16 cellular contexts compared by ENCODE assay signal in genomic region chr5:25554077-25554476, GRCh38.
A peak's percentile ranks its signal among the peaks of the same experiment; 100 is the strongest.
DNase-seq lines count a peak whose midpoint lies in the region; ATAC-seq and TF ChIP-seq lines count a peak whose summit lies in the region.
"Had no signal": no experiment of that assay in that cellular context is flagged by ENCODE, and none has a peak within 500 bp of the region (broad histone marks: within the 10 kb centered on the region; RNA-seq: fewer than 3 reads in every experiment).

No MANE protein-coding gene starts in this region.

- H3K79me2 ChIP-seq in GM23338 (replicated peaks; ENCODE audit: insufficient read depth): no peaks in the 10 kb centered on the region

- H4K91ac ChIP-seq in neuronal stem cell (ENCODE audit: low read depth, low read length, poor library complexity): no peak overlapping the region

- no peak overlapping the region for H2BK5ac ChIP-seq in neuronal stem cell (ENCODE audit: low read length)

- H3K36me3 Mint-ChIP-seq in GM23338 (ENCODE audit: low read depth): no peaks in the 10 kb centered on the region
- H3K36me3 Mint-ChIP-seq in endodermal cell (ENCODE audit: low read depth): no peaks in the 10 kb centered on the region
- H3K36me3 Mint-ChIP-seq: CD8-positive, alpha-beta T cell had no signal

- no peak overlapping the region for H3K9ac ChIP-seq in endodermal cell (ENCODE audit: extremely low read depth, low read length, poor library complexity, severe bottlenecking)
- H3K9ac ChIP-seq in neuronal stem cell (ENCODE audit: low read depth, low read length, poor library complexity): no peak overlapping the region
- H3K9ac ChIP-seq: BLaER1 treated with 17β-estradiol and CSF1 and Interleukin-3, amounts not matched to agents 10 nM and 100 nM; GM23248 had no signal

- no peaks in the 10 kb centered on the region for H3K9me3 ChIP-seq in endodermal cell (ENCODE audit: control insufficient read depth, low read length)
- H3K9me3 ChIP-seq in neuronal stem cell (replicated peaks in 1 of 2; ENCODE audit: control insufficient read depth in 2 of 2, insufficient read depth in 1 of 2, low read depth in 1 of 2, low read length in 2 of 2): no peaks in the 10 kb centered on the region
- no peaks in the 10 kb centered on the region for H3K9me3 ChIP-seq in HAP-1
- H3K9me3 ChIP-seq: BLaER1 treated with 17β-estradiol and CSF1 and Interleukin-3, amounts not matched to agents 10 nM and 100 nM had no signal

- no peak overlapping the region for H2BK15ac ChIP-seq in neuronal stem cell (ENCODE audit: low read length)

- H3K27me3 Mint-ChIP-seq in GM23338 (ENCODE audit: insufficient read depth, low read depth, poor library complexity) (no peaks in the 10 kb centered on the region), endodermal cell (ENCODE audit: insufficient read depth) (no peaks in the 10 kb centered on the region)
- H3K27me3 Mint-ChIP-seq: B cell had no signal

- H3K23ac ChIP-seq in neuronal stem cell (ENCODE audit: low read depth, low read length, poor library complexity): no peak overlapping the region

- TF ChIP-seq CTCF in GM23338 (conservative IDR thresholded peaks at IDR 0.05; ENCODE audit: low read depth in 2 of 2) (no peak), endodermal cell (conservative IDR thresholded peaks at IDR 0.05) (no peak), brain microvascular endothelial cell (IDR thresholded peaks at IDR 0.05; ENCODE audit: low read depth, low read length, missing control alignments) (no peak)

- H2BK120ac ChIP-seq in neuronal stem cell (ENCODE audit: low read depth, low read length): no peak overlapping the region

- H4K8ac ChIP-seq in neuronal stem cell (ENCODE audit: low read depth, low read length): no peak overlapping the region

- H3K4ac ChIP-seq in neuronal stem cell (ENCODE audit: low read length): no peak overlapping the region

- DNase-seq in GM23338 (ENCODE audit: low spot score) (peak; percentile 39), NCI-H69 (lab: John Stamatoyannopoulos, UW) (peak; percentile 2), endodermal cell (peak; percentile 49), neuronal stem cell (ENCODE audit: low spot score) (no peak), HAP-1 (ENCODE audit: low spot score in 2 of 2) (no peak), brain microvascular endothelial cell (no peak)
- DNase-seq: 8988T; Calu3; CD8-positive, alpha-beta T cell; DMS79 treated with DMSO at 0.1 percent for 48 hours; GF-D8; GM23248; HCEC 1CT had no signal

- no peaks in the 10 kb centered on the region for H3K79me1 ChIP-seq in neuronal stem cell (ENCODE audit: low read depth, low read length)

- H3K27ac Mint-ChIP-seq in GM23338 (no peak overlapping the region), endodermal cell (no peak overlapping the region)
- H3K27ac Mint-ChIP-seq: B cell; CD8-positive, alpha-beta T cell had no signal

- no peak overlapping the region for H3K14ac ChIP-seq in neuronal stem cell (ENCODE audit: low read length)

- H2BK12ac ChIP-seq in neuronal stem cell (ENCODE audit: low read length): no peak overlapping the region

- no peaks in the 10 kb centered on the region for H3F3A ChIP-seq in GM23338 (replicated peaks; ENCODE audit: low read depth)

- H2AK5ac ChIP-seq in neuronal stem cell (ENCODE audit: low read depth, low read length): no peak overlapping the region

- in situ Hi-C loops in HAP-1 (cut with MboI; ENCODE audit: low sequenced_read_pairs): no loop called here
- in situ Hi-C loops in brain microvascular endothelial cell (cut with HindIII; ENCODE audit: low pct_ligation_motif_present, low sequenced_read_pairs): no loop called here

- no peaks in the 10 kb centered on the region for H3K9me3 Mint-ChIP-seq in GM23338
- no peaks in the 10 kb centered on the region for H3K9me3 Mint-ChIP-seq in endodermal cell

- no peaks in the 10 kb centered on the region for H4K20me1 ChIP-seq in GM23338 (replicated peaks; ENCODE audit: insufficient read depth)
- H4K20me1 ChIP-seq: BLaER1 treated with 17β-estradiol and CSF1 and Interleukin-3, amounts not matched to agents 10 nM and 100 nM had no signal

- H3K4me1 Mint-ChIP-seq in GM23338: peaks cover 7% of the 10 kb centered on the region; the same call in 2 of the 3 replicates
- H3K4me1 Mint-ChIP-seq in endodermal cell: no peaks in the 10 kb centered on the region
- H3K4me1 Mint-ChIP-seq: B cell had no signal

- whole genome bisulfite sequencing in endodermal cell (ENCODE audit: insufficient coverage in 1 of 2, insufficient read length in 1 of 2), 2 experiments: 77 to 83% methylated on average over 1 to 2 of the region's 2 CpGs
- no CpG with 5 or more reads among the region's 2 CpGs for WGBS in neuronal stem cell (ENCODE audit: extremely low coverage in 2 of 2, insufficient read length in 2 of 2, insufficient replicate concordance in 1 of 2), 2 donors

- no peak overlapping the region for H3K18ac ChIP-seq in neuronal stem cell (ENCODE audit: low read length)

- ATAC-seq in GM23338 (peak; percentile 85), GM21825 (IDR thresholded peaks at IDR 0.05; ENCODE audit: unreplicated experiment) (no peak)
- ATAC-seq: CD8-positive, alpha-beta T cell had no signal

- H3K27me3 ChIP-seq in GM23338 (ENCODE audit: insufficient read depth) (no peaks in the 10 kb centered on the region), endodermal cell (ENCODE audit: control insufficient read depth, insufficient read depth, low read length, poor library complexity, severe bottlenecking) (no peaks in the 10 kb centered on the region), neuronal stem cell (ENCODE audit: control insufficient read depth in 3 of 3, insufficient read depth in 3 of 3, low read depth in 1 of 3, low read length in 3 of 3) (no peaks in the 10 kb centered on the region), HAP-1 (ENCODE audit: low read depth) (no peaks in the 10 kb centered on the region), brain microvascular endothelial cell (replicated peaks) (no peaks in the 10 kb centered on the region)
- H3K27me3 ChIP-seq: BLaER1 treated with 17β-estradiol and CSF1 and Interleukin-3, amounts not matched to agents 10 nM and 100 nM had no signal

- H3K4me2 ChIP-seq in GM23338 (no peak overlapping the region), neuronal stem cell (ENCODE audit: insufficient read depth, low read length, poor library complexity, severe bottlenecking) (no peak overlapping the region)
- H3K4me2 ChIP-seq: BLaER1 treated with 17β-estradiol and CSF1 and Interleukin-3, amounts not matched to agents 10 nM and 100 nM had no signal

- H3K36me3 ChIP-seq in GM23338 (ENCODE audit: insufficient read depth) (no peaks in the 10 kb centered on the region), endodermal cell (ENCODE audit: control insufficient read depth, insufficient read depth, low read length) (no peaks in the 10 kb centered on the region), neuronal stem cell (replicated peaks in 1 of 2; ENCODE audit: control insufficient read depth in 2 of 2, insufficient read depth in 2 of 2, low read length in 2 of 2) (no peaks in the 10 kb centered on the region), HAP-1 (replicated peaks) (no peaks in the 10 kb centered on the region), brain microvascular endothelial cell (replicated peaks) (no peaks in the 10 kb centered on the region)
- H3K36me3 ChIP-seq: BLaER1 treated with 17β-estradiol and CSF1 and Interleukin-3, amounts not matched to agents 10 nM and 100 nM had no signal

- no peak overlapping the region for H2AFZ ChIP-seq in GM23338
- peak overlapping the region; percentile 40 for H2AFZ ChIP-seq in neuronal stem cell (ENCODE audit: low read length)
- H2AFZ ChIP-seq: GM23248 had no signal

- 0 out of 2 replicates have a peak, but pooled peaks cover 10% of the 10 kb centered on the region for H3K4me1 ChIP-seq in GM23338 (ENCODE audit: insufficient read depth)
- H3K4me1 ChIP-seq in endodermal cell (ENCODE audit: control insufficient read depth, insufficient read depth, low read length): no peaks in the 10 kb centered on the region
- H3K4me1 ChIP-seq in neuronal stem cell (ENCODE audit: control insufficient read depth in 2 of 2, insufficient read depth in 1 of 2, low read depth in 1 of 2, low read length in 2 of 2): no peaks in the 10 kb centered on the region
- H3K4me1 ChIP-seq in HAP-1: no peaks in the 10 kb centered on the region
- H3K4me1 ChIP-seq: BLaER1 treated with 17β-estradiol and CSF1 and Interleukin-3, amounts not matched to agents 10 nM and 100 nM had no signal

- H3K27ac ChIP-seq in GM23338 (ENCODE audit: low read depth) (no peak overlapping the region), endodermal cell (ENCODE audit: low read depth, low read length) (no peak overlapping the region), neuronal stem cell (replicated peaks; ENCODE audit: low read length) (no peak overlapping the region), brain microvascular endothelial cell (no peak overlapping the region)
- H3K27ac ChIP-seq: BLaER1 treated with 17β-estradiol and CSF1 and Interleukin-3, amounts not matched to agents 10 nM and 100 nM; GM23248 had no signal

- H3K4me3 Mint-ChIP-seq in GM23338 (no peak overlapping the region), endodermal cell (no peak overlapping the region)
- H3K4me3 Mint-ChIP-seq: B cell; CD8-positive, alpha-beta T cell had no signal

- no peaks in the 10 kb centered on the region for H3K9me2 ChIP-seq in GM23338 (ENCODE audit: insufficient read depth)

- H3K4me3 ChIP-seq in GM23338 (no peak overlapping the region), endodermal cell (ENCODE audit: low read length) (no peak overlapping the region), neuronal stem cell (ENCODE audit: low read length in 2 of 2) (no peak overlapping the region), HAP-1 (no peak overlapping the region), brain microvascular endothelial cell (ENCODE audit: low read depth, low read length) (no peak overlapping the region)
- H3K4me3 ChIP-seq: BLaER1 treated with 17β-estradiol and CSF1 and Interleukin-3, amounts not matched to agents 10 nM and 100 nM; GM23248 had no signal

TF ChIP-seq in GM23338, 12 proteins besides CTCF, POLR2A, EP300 and RAD21 (continues in another document):
- TF ChIP-seq NANOG (IDR thresholded peaks at IDR 0.05; ENCODE audit: borderline replicate concordance) (no peak), EZH2phosphoT487 (IDR thresholded peaks at IDR 0.05; ENCODE audit: unreplicated experiment) (no peak), ZNF114 (CRISPR knock-in tag; IDR thresholded peaks at IDR 0.05) (no peak), JUNB (IDR thresholded peaks at IDR 0.05; ENCODE audit: unreplicated experiment) (no peak)
- TF ChIP-seq, protein P1, sequence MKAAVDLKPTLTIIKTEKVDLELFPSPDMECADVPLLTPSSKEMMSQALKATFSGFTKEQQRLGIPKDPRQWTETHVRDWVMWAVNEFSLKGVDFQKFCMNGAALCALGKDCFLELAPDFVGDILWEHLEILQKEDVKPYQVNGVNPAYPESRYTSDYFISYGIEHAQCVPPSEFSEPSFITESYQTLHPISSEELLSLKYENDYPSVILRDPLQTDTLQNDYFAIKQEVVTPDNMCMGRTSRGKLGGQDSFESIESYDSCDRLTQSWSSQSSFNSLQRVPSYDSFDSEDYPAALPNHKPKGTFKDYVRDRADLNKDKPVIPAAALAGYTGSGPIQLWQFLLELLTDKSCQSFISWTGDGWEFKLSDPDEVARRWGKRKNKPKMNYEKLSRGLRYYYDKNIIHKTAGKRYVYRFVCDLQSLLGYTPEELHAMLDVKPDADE (IDR thresholded peaks at IDR 0.05): no peak

Comparison
In these comparisons a context has a peak if more than half of its experiments do, and no peak if none do; other contexts are left out.
1. DNase-seq: peak in GM23338 (single experiment), NCI-H69 (single experiment) and endodermal cell (single experiment); none in neuronal stem cell (single experiment), HAP-1 (0 of 2) and brain microvascular endothelial cell (single experiment).